In genomic region chr10:92920866-92921265, GRCh38 we compare ENCODE assay signal across 9 cellular contexts.
"Had no signal": no experiment of that assay in that cellular context is flagged by ENCODE, and none has a peak within 500 bp of the region (broad histone marks: within the 10 kb centered on the region; RNA-seq: fewer than 3 reads in every experiment).

No MANE protein-coding gene starts in this region.

- FAIRE-seq: H1, HTR-8/SVneo had no signal

- H3K27ac ChIP-seq: HL-60, KMS-11 had no signal

- H2AFZ ChIP-seq: GM23338 had no signal

- ATAC-seq: GM23338 had no signal

- DNase-seq: H9, HCEC 1CT, IMR-90, KBM-7 had no signal

- H3K4me2 ChIP-seq: GM23338, KMS-11 had no signal

- H3K9ac ChIP-seq: KMS-11 had no signal

- H3K4me3 ChIP-seq: GM23338 had no signal
